Comparison of ENCODE assay signal across 18 cellular contexts in the genomic region with DNA sequence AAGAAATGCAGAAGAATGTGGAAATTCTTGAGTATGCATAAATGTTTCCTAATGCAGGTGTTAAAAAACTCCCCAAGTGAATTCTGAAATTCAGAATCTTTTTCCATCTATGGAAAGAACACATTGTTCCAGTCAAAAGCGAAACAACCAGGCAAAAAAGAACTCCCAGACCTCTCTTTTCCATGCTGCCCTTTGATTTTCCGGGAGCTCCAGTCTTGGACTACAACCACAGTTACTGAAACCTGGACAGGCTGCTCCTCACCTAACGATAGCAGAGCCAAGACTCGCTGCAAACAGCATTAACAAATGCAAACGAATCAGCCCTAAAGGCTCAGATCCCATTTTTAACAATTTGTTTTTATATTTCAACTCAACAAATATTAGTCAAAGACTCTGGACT.
"Had no signal": no experiment of that assay in that cellular context is flagged by ENCODE, and none has a peak within 500 bp of the region (broad histone marks: within the 10 kb centered on the region; RNA-seq: fewer than 3 reads in every experiment).

No MANE protein-coding gene starts in this region.

- H3K4me3 Mint-ChIP-seq: activated naive CD8-positive, alpha-beta T cell treated with anti-CD3 and anti-CD28 coated beads, Interleukin-2, amount 50 U/mL, for 24 hours; activated T-helper 1 cell treated with anti-CD3 and anti-CD28 coated beads, Interleukin-12 subunit alpha, Interleukin-12 subunit beta, Interleukin-2, Interleukin-4 antibody, amounts not matched to agents 30 ng/mL and 10 ng/mL and 1 ng/mL, durations not matched to agents 14 hours and 24 hours and 36 hours; endodermal cell; neural crest cell; type B pancreatic cell had no signal

- H3K9me3 Mint-ChIP-seq: endodermal cell, neural crest cell had no signal

- ATAC-seq: activated CD4-positive, CD25-positive, alpha-beta regulatory T cell treated with anti-CD3 and anti-CD28 coated beads, Interleukin-2, amount 50 U/mL, for 24 hours; activated naive CD8-positive, alpha-beta T cell treated with anti-CD3 and anti-CD28 coated beads, Interleukin-2, amount 50 U/mL, for 24 hours; heart left ventricle; left colon had no signal

- H3K27me3 ChIP-seq: breast epithelium, heart left ventricle had no signal

- H3K27ac Mint-ChIP-seq: activated naive CD8-positive, alpha-beta T cell treated with anti-CD3 and anti-CD28 coated beads, Interleukin-2, amount 50 U/mL, for 24 hours; activated T-helper 1 cell treated with anti-CD3 and anti-CD28 coated beads, Interleukin-12 subunit alpha, Interleukin-12 subunit beta, Interleukin-2, Interleukin-4 antibody, amounts not matched to agents 30 ng/mL and 10 ng/mL and 1 ng/mL, durations not matched to agents 14 hours and 24 hours and 36 hours; endodermal cell; type B pancreatic cell had no signal

- H3K36me3 ChIP-seq: breast epithelium, heart left ventricle had no signal

- H3K27ac ChIP-seq: heart left ventricle had no signal

- H3K9me3 ChIP-seq: breast epithelium, heart left ventricle had no signal

- H3K27me3 Mint-ChIP-seq: type B pancreatic cell had no signal

- DNase-seq: activated CD4-positive, alpha-beta T cell treated with anti-CD3 and anti-CD28 coated beads, Interleukin-2, amount 50 U/mL, for 1 hour; activated CD8-positive, alpha-beta memory T cell treated with anti-CD3 and anti-CD28 coated beads for 24 hours; activated naive CD4-positive, alpha-beta T cell treated with Interleukin-2 at 50 U/mL for 16 hours; activated naive CD8-positive, alpha-beta T cell treated with anti-CD3 and anti-CD28 coated beads, Interleukin-2, amount 50 U/mL, for 24 hours; aorta; endodermal cell; heart left ventricle; left colon; midbrain; stimulated activated CD4-positive, alpha-beta T cell treated with anti-CD3 and anti-CD28 coated beads, Interleukin-12 subunit alpha, Interleukin-12 subunit beta, amount 100 ng/mL, for 4 hours; stimulated activated CD4-positive, alpha-beta T cell treated with anti-CD3 and anti-CD28 coated beads, Interleukin-2, amount 100 ng/mL, for 24 hours; T-helper 9 cell had no signal

- H3K4me3 ChIP-seq: breast epithelium, heart left ventricle, lung had no signal

- H3K36me3 Mint-ChIP-seq: type B pancreatic cell had no signal

- H3K4me1 Mint-ChIP-seq: endodermal cell, neural crest cell had no signal
